In genomic region chr13:111860161-111860560, GRCh38 we compare ENCODE assay signal across 18 cellular contexts.
"Had no signal": no experiment of that assay in that cellular context is flagged by ENCODE, and none has a peak within 500 bp of the region (broad histone marks: within the 10 kb centered on the region; RNA-seq: fewer than 3 reads in every experiment).

No MANE protein-coding gene starts in this region.

- H3K4me3 Mint-ChIP-seq: endodermal cell; naive thymus-derived CD8-positive, alpha-beta T cell had no signal

- H3K36me3 ChIP-seq: gastrocnemius medialis, heart right ventricle, stomach had no signal

- H3K4me3 ChIP-seq: coronary artery, gastrocnemius medialis, heart right ventricle, stomach had no signal

- H3K4me1 ChIP-seq: gastrocnemius medialis, heart right ventricle, stomach had no signal

- ATAC-seq: gastrocnemius medialis; left lobe of liver; naive thymus-derived CD8-positive, alpha-beta T cell had no signal

- H3K4me1 Mint-ChIP-seq: naive thymus-derived CD8-positive, alpha-beta T cell had no signal

- H3K27me3 ChIP-seq: gastrocnemius medialis had no signal

- H3K9me3 ChIP-seq: gastrocnemius medialis had no signal

- DNase-seq: effector CD4-positive, alpha-beta T cell; endodermal cell; erythroblast; gastrocnemius medialis; heart right ventricle; kidney glomerular epithelial cell; mammary epithelial cell; naive thymus-derived CD8-positive, alpha-beta T cell; posterior cingulate gyrus; right cardiac atrium; small intestine; stimulated activated CD4-positive, alpha-beta T cell treated with anti-CD3 and anti-CD28 coated beads, Interleukin-12 subunit alpha, Interleukin-12 subunit beta, amount 100 ng/mL, for 4 hours; stimulated activated naive CD4-positive, alpha-beta T cell; stomach; substantia nigra; trophoblast cell had no signal

- H3K27ac ChIP-seq: coronary artery, gastrocnemius medialis, heart right ventricle, stomach had no signal

- H3K36me3 Mint-ChIP-seq: naive thymus-derived CD8-positive, alpha-beta T cell had no signal

- H3K27ac Mint-ChIP-seq: endodermal cell had no signal
